Comparison of ENCODE assay signal across 1 cellular context in genomic region chr7:105355701-105356100, GRCh38.
TF ChIP-seq lines count a peak whose summit lies in the region.

No MANE protein-coding gene starts in this region.

TF ChIP-seq in GM23338, 12 proteins besides CTCF, POLR2A, EP300 and RAD21 (continued from another document):
- TF ChIP-seq ZNF462 (CRISPR knock-in tag; IDR thresholded peaks at IDR 0.05) (no peak), NANOG (IDR thresholded peaks at IDR 0.05; ENCODE audit: borderline replicate concordance) (no peak), JUNB (IDR thresholded peaks at IDR 0.05; ENCODE audit: unreplicated experiment) (no peak), ZNF331 (CRISPR knock-in tag; IDR thresholded peaks at IDR 0.05; ENCODE audit: low read depth) (no peak)
